10 cellular contexts compared by ENCODE assay signal in the genomic region with DNA sequence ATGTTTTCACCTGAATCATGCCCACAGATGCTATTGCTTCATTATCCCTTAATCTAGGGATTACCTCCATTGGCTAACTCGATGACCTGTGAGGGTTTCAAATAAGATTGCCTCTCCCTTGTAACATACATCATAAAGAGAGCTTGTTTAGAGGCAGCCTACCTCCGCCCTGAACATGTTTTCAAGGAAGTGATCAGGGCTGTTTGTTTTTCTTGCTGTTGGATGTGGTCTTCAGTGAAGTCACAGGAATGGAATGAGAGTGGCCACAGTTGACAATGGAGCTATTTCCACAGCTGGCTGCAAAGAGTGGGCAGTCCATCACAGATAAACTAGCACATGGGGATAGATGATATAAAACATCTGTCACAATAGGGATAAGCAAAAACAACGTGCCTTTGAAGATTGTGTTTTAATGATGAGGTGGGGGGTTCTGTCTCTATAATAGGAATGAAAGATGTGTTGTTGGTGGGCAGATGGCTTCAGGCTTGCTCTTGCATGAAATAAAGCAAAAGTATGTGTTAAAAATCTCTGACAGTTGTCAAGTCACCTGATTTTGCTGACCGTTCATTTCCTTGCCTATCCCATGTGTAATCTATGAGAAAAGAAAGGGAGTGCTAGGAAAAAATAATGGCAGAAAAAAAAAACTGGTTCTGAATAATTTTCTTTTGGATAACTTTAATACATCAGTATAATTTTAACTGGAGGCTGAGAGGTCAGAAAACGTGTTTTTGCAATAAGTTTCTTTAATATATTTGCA.
A peak's percentile ranks its signal among the peaks of the same experiment; 100 is the strongest.
DNase-seq lines count a peak whose midpoint lies in the region; ATAC-seq and TF ChIP-seq lines count a peak whose summit lies in the region.
"Had no signal": no experiment of that assay in that cellular context is flagged by ENCODE, and none has a peak within 500 bp of the region (broad histone marks: within the 10 kb centered on the region; RNA-seq: fewer than 3 reads in every experiment).

No MANE protein-coding gene starts in this region.

- no peaks in the 10 kb centered on the region for H3K4me1 Mint-ChIP-seq in activated naive CD8-positive, alpha-beta T cell treated with anti-CD3 and anti-CD28 coated beads for 36 hours

- no peak overlapping the region for H3K4ac ChIP-seq in neuronal stem cell (ENCODE audit: low read length)

- H3K4me3 ChIP-seq in fibroblast of pulmonary artery (replicated peaks; ENCODE audit: low read depth, low read length) (no peak overlapping the region), neuronal stem cell (ENCODE audit: low read length in 2 of 2) (no peak overlapping the region)
- H3K4me3 ChIP-seq: cardiac muscle cell had no signal

- peaks cover 6% of the 10 kb centered on the region for H3K27me3 Mint-ChIP-seq in activated naive CD8-positive, alpha-beta T cell treated with anti-CD3 and anti-CD28 coated beads for 36 hours

- no peaks in the 10 kb centered on the region for H3K9me3 Mint-ChIP-seq in activated naive CD8-positive, alpha-beta T cell treated with anti-CD3 and anti-CD28 coated beads for 36 hours

- H2BK5ac ChIP-seq in neuronal stem cell (ENCODE audit: low read length), result no peak overlapping the region

- no peak overlapping the region for H3K4me2 ChIP-seq in neuronal stem cell (ENCODE audit: insufficient read depth, low read length, poor library complexity, severe bottlenecking)

- H3K79me1 ChIP-seq in neuronal stem cell (ENCODE audit: low read depth, low read length), result no peaks in the 10 kb centered on the region

- no peak overlapping the region for H2BK15ac ChIP-seq in neuronal stem cell (ENCODE audit: low read length)

- H4K91ac ChIP-seq in neuronal stem cell (ENCODE audit: low read depth, low read length, poor library complexity), result no peak overlapping the region

- peak overlapping the region; percentile 51 for H2AFZ ChIP-seq in neuronal stem cell (ENCODE audit: low read length)

- no peak overlapping the region for H2BK120ac ChIP-seq in neuronal stem cell (ENCODE audit: low read depth, low read length)

- no peaks in the 10 kb centered on the region for H3K36me3 Mint-ChIP-seq in activated naive CD8-positive, alpha-beta T cell treated with anti-CD3 and anti-CD28 coated beads for 36 hours

- CTCF ChIA-PET in RWPE1 (lab: Yijun Ruan, JAX), result no interaction called here

- H4K8ac ChIP-seq in neuronal stem cell (ENCODE audit: low read depth, low read length), result no peak overlapping the region

- no peak overlapping the region for H3K27ac ChIP-seq in RWPE1
- H3K27ac ChIP-seq in neuronal stem cell (replicated peaks; ENCODE audit: low read length), result no peak overlapping the region
- H3K27ac ChIP-seq: cardiac muscle cell had no signal

- no peak overlapping the region for H3K18ac ChIP-seq in neuronal stem cell (ENCODE audit: low read length)

- H2AK5ac ChIP-seq in neuronal stem cell (ENCODE audit: low read depth, low read length), result no peak overlapping the region

- no peak overlapping the region for H3K9ac ChIP-seq in neuronal stem cell (ENCODE audit: low read depth, low read length, poor library complexity)

- TF ChIP-seq CTCF in RWPE1 (conservative IDR thresholded peaks at IDR 0.05; ENCODE audit: low read depth) (no peak), fibroblast of pulmonary artery (IDR thresholded peaks at IDR 0.05; ENCODE audit: low read length, missing control alignments) (no peak)

- no peak overlapping the region for H3K14ac ChIP-seq in neuronal stem cell (ENCODE audit: low read length)

- no peak overlapping the region for H3K23ac ChIP-seq in neuronal stem cell (ENCODE audit: low read depth, low read length, poor library complexity)

- H3K27me3 ChIP-seq in neuronal stem cell (ENCODE audit: control insufficient read depth in 3 of 3, insufficient read depth in 3 of 3, low read depth in 1 of 3, low read length in 3 of 3), result no peaks in the 10 kb centered on the region
- H3K27me3 ChIP-seq: cardiac muscle cell had no signal

- ATAC-seq in GM19467 (IDR thresholded peaks at IDR 0.05; ENCODE audit: unreplicated experiment) (no peak), GM21786 (IDR thresholded peaks at IDR 0.05; ENCODE audit: unreplicated experiment) (no peak)

- no peak overlapping the region for H2BK12ac ChIP-seq in neuronal stem cell (ENCODE audit: low read length)

- H3K4me1 ChIP-seq in neuronal stem cell (ENCODE audit: control insufficient read depth in 2 of 2, insufficient read depth in 1 of 2, low read depth in 1 of 2, low read length in 2 of 2), result peaks cover 0 to 10% of the 10 kb centered on the region in 2 donors

- H3K27ac Mint-ChIP-seq in activated naive CD8-positive, alpha-beta T cell treated with anti-CD3 and anti-CD28 coated beads for 36 hours, result no peak overlapping the region

- H3K9me3 ChIP-seq in neuronal stem cell (replicated peaks in 1 of 2; ENCODE audit: control insufficient read depth in 2 of 2, insufficient read depth in 1 of 2, low read depth in 1 of 2, low read length in 2 of 2), result no peaks in the 10 kb centered on the region

- DNase-seq in D341Med (ENCODE audit: low spot score) (peak; percentile 53), RWPE1 (ENCODE audit: low spot score) (peak; percentile 2), fibroblast of pulmonary artery (ENCODE audit: low read depth) (peak; percentile 97), neuronal stem cell (ENCODE audit: low spot score) (no peak), CD1c-positive myeloid dendritic cell (ENCODE audit: extremely low spot score) (no peak)
- no peak for DNase-seq in activated naive CD8-positive, alpha-beta T cell treated with anti-CD3 and anti-CD28 coated beads for 36 hours
- DNase-seq: DMS79 had no signal

- POLR2A ChIA-PET in RWPE1 (lab: Yijun Ruan, JAX; ENCODE audit: low non-redundant PET), result no interaction called here

- no peak overlapping the region for H3K4me3 Mint-ChIP-seq in activated naive CD8-positive, alpha-beta T cell treated with anti-CD3 and anti-CD28 coated beads for 36 hours

- no CpG with 5 or more reads among the region's 5 CpGs for WGBS in neuronal stem cell (ENCODE audit: extremely low coverage in 2 of 2, insufficient read length in 2 of 2, insufficient replicate concordance in 1 of 2), 2 donors

- H3K36me3 ChIP-seq in neuronal stem cell (replicated peaks in 1 of 2; ENCODE audit: control insufficient read depth in 2 of 2, insufficient read depth in 2 of 2, low read length in 2 of 2), result no peaks in the 10 kb centered on the region
- H3K36me3 ChIP-seq: cardiac muscle cell had no signal

Comparison
In these comparisons a context has a peak if more than half of its experiments do, and no peak if none do; other contexts are left out.
1. DNase-seq: peak in D341Med (single experiment), RWPE1 (single experiment) and fibroblast of pulmonary artery (single experiment); none in neuronal stem cell (single experiment), activated naive CD8-positive, alpha-beta T cell treated with anti-CD3 and anti-CD28 coated beads for 36 hours (single experiment) and CD1c-positive myeloid dendritic cell (single experiment).